In the genomic region with DNA sequence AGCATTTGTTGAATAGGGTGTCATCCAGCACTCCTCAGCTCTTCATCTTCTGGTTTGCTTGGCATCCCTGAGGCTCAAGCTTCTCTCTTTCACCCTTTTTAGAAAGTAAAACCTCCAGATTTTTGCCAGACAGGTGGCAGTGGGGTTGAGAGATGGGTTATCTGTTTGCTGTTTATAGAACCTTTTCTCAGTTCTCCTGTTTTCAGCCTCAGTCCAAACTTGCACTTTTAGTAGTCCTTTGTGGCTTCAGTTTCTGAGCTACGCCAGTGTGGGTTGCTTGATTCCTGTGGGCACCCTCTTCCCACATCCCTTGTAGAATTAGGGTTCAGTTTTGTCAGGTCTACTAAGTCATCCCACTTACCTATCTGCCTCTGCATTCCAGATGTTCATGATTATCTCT, we compare ENCODE assay signal across 23 cellular contexts.
DNase-seq lines count a peak whose midpoint lies in the region; ATAC-seq lines count a peak whose summit lies in the region.
"Had no signal": no experiment of that assay in that cellular context is flagged by ENCODE, and none has a peak within 500 bp of the region (broad histone marks: within the 10 kb centered on the region; RNA-seq: fewer than 3 reads in every experiment).

No MANE protein-coding gene starts in this region.

- no peaks in the 10 kb centered on the region for H3K9me3 Mint-ChIP-seq in activated naive CD8-positive, alpha-beta T cell treated with anti-CD3 and anti-CD28 coated beads, Interleukin-2, amount 50 U/mL, for 24 hours
- no peaks in the 10 kb centered on the region for H3K9me3 Mint-ChIP-seq in activated naive CD8-positive, alpha-beta T cell treated with anti-CD3 and anti-CD28 coated beads for 36 hours
- H3K9me3 Mint-ChIP-seq in stimulated activated naive B cell treated with anti-CD40 and anti-IgM and Interleukin-4, amounts not matched to agents 10 μg/mL and 1 μg/mL and 100 μg/mL, for 72 hours, result no peaks in the 10 kb centered on the region
- H3K9me3 Mint-ChIP-seq: central memory CD8-positive, alpha-beta T cell had no signal

- no peak for ATAC-seq in activated naive CD8-positive, alpha-beta T cell treated with anti-CD3 and anti-CD28 coated beads, Interleukin-2, amount 50 U/mL, for 24 hours
- ATAC-seq in GM21576 (IDR thresholded peaks at IDR 0.05; ENCODE audit: unreplicated experiment), result peak; percentile 70
- ATAC-seq in HG03432 (IDR thresholded peaks at IDR 0.05; ENCODE audit: unreplicated experiment), result peak; percentile 73
- ATAC-seq in stimulated activated naive B cell treated with anti-CD40 and anti-IgM and Interleukin-4, amounts not matched to agents 10 μg/mL and 1 μg/mL and 100 μg/mL, for 72 hours (replicated peaks), result peak; percentile 34 to 41
- no peak for ATAC-seq in GM21447 (IDR thresholded peaks at IDR 0.05; ENCODE audit: unreplicated experiment)
- ATAC-seq: right cardiac atrium had no signal

- H3K4me3 Mint-ChIP-seq in activated naive CD8-positive, alpha-beta T cell treated with anti-CD3 and anti-CD28 coated beads, Interleukin-2, amount 50 U/mL, for 24 hours, result no peak overlapping the region
- no peak overlapping the region for H3K4me3 Mint-ChIP-seq in activated naive CD8-positive, alpha-beta T cell treated with anti-CD3 and anti-CD28 coated beads for 36 hours
- H3K4me3 Mint-ChIP-seq in stimulated activated naive B cell treated with anti-CD40 and anti-IgM and Interleukin-4, amounts not matched to agents 10 μg/mL and 1 μg/mL and 100 μg/mL, for 72 hours, result no peak overlapping the region
- H3K4me3 Mint-ChIP-seq: central memory CD8-positive, alpha-beta T cell had no signal

- H3K27ac Mint-ChIP-seq in activated naive CD8-positive, alpha-beta T cell treated with anti-CD3 and anti-CD28 coated beads, Interleukin-2, amount 50 U/mL, for 24 hours, result peak overlapping the region; percentile 25
- no peak overlapping the region for H3K27ac Mint-ChIP-seq in activated naive CD8-positive, alpha-beta T cell treated with anti-CD3 and anti-CD28 coated beads for 36 hours
- H3K27ac Mint-ChIP-seq in stimulated activated naive B cell treated with anti-CD40 and anti-IgM and Interleukin-4, amounts not matched to agents 10 μg/mL and 1 μg/mL and 100 μg/mL, for 72 hours, result peak overlapping the region; percentile 39

- H3K27me3 Mint-ChIP-seq in activated naive CD8-positive, alpha-beta T cell treated with anti-CD3 and anti-CD28 coated beads, Interleukin-2, amount 50 U/mL, for 24 hours, result no peaks in the 10 kb centered on the region
- no peaks in the 10 kb centered on the region for H3K27me3 Mint-ChIP-seq in activated naive CD8-positive, alpha-beta T cell treated with anti-CD3 and anti-CD28 coated beads for 36 hours
- no peaks in the 10 kb centered on the region for H3K27me3 Mint-ChIP-seq in stimulated activated naive B cell treated with anti-CD40 and anti-IgM and Interleukin-4, amounts not matched to agents 10 μg/mL and 1 μg/mL and 100 μg/mL, for 72 hours
- H3K27me3 Mint-ChIP-seq: central memory CD8-positive, alpha-beta T cell had no signal

- H3K9me3 ChIP-seq in SJCRH30 (replicated peaks), result no peaks in the 10 kb centered on the region
- H3K9me3 ChIP-seq: BE2C, Peyer's patch, tibial nerve had no signal

- no peak overlapping the region for H3K4me3 ChIP-seq in SJCRH30
- H3K4me3 ChIP-seq: Peyer's patch, tibial nerve had no signal

- no peaks in the 10 kb centered on the region for H3K4me1 ChIP-seq in SJCRH30
- H3K4me1 ChIP-seq: BE2C, Peyer's patch, tibial nerve had no signal

- H3K4me1 Mint-ChIP-seq in activated naive CD8-positive, alpha-beta T cell treated with anti-CD3 and anti-CD28 coated beads, Interleukin-2, amount 50 U/mL, for 24 hours, result peaks cover 3% of the 10 kb centered on the region
- peaks cover 6% of the 10 kb centered on the region for H3K4me1 Mint-ChIP-seq in activated naive CD8-positive, alpha-beta T cell treated with anti-CD3 and anti-CD28 coated beads for 36 hours
- H3K4me1 Mint-ChIP-seq in stimulated activated naive B cell treated with anti-CD40 and anti-IgM and Interleukin-4, amounts not matched to agents 10 μg/mL and 1 μg/mL and 100 μg/mL, for 72 hours, result peaks cover 13 to 16% of the 10 kb centered on the region in 2 donors

- peaks cover 20% of the 10 kb centered on the region for H3K36me3 ChIP-seq in SJCRH30
- H3K36me3 ChIP-seq: BE2C had no signal

- H3K27me3 ChIP-seq in SJCRH30, result no peaks in the 10 kb centered on the region
- H3K27me3 ChIP-seq: BE2C, Peyer's patch, tibial nerve had no signal

- DNase-seq in activated naive CD8-positive, alpha-beta T cell treated with anti-CD3 and anti-CD28 coated beads, Interleukin-2, amount 50 U/mL, for 24 hours, result no peak
- no peak for DNase-seq in activated naive CD8-positive, alpha-beta T cell treated with anti-CD3 and anti-CD28 coated beads for 36 hours
- no peak for DNase-seq in stimulated activated naive B cell treated with anti-CD40 and anti-IgM and Interleukin-4, amounts not matched to agents 10 μg/mL and 1 μg/mL and 100 μg/mL, for 72 hours
- DNase-seq in SJCRH30 (no peak), NCI-H187 (lab: John Stamatoyannopoulos, UW) (no peak)
- DNase-seq: activated naive CD4-positive, alpha-beta T cell; anterior cingulate cortex; BE2C; DMS 273 treated with DMSO at 0.1 percent for 48 hours; effector CD4-positive, alpha-beta T cell; glutamatergic neuron; H7; NCI-H146; NCI-H2227 treated with DMSO at 0.1 percent for 48 hours; Peyer's patch; right cardiac atrium; stimulated activated naive CD4-positive, alpha-beta T cell; T-helper 9 cell had no signal

- no peak overlapping the region for H3K27ac ChIP-seq in SJCRH30
- H3K27ac ChIP-seq: Peyer's patch, tibial nerve had no signal

- H3K36me3 Mint-ChIP-seq in activated naive CD8-positive, alpha-beta T cell treated with anti-CD3 and anti-CD28 coated beads, Interleukin-2, amount 50 U/mL, for 24 hours (ENCODE audit: low read depth), result peaks cover 42% of the 10 kb centered on the region
- H3K36me3 Mint-ChIP-seq in activated naive CD8-positive, alpha-beta T cell treated with anti-CD3 and anti-CD28 coated beads for 36 hours, result peaks cover 29% of the 10 kb centered on the region
- H3K36me3 Mint-ChIP-seq in stimulated activated naive B cell treated with anti-CD40 and anti-IgM and Interleukin-4, amounts not matched to agents 10 μg/mL and 1 μg/mL and 100 μg/mL, for 72 hours, result peaks cover 31 to 54% of the 10 kb centered on the region in 2 donors

Comparison
In these comparisons a context has a peak if more than half of its experiments do, and no peak if none do; other contexts are left out.
1. ATAC-seq: peak in GM21576 (single experiment), HG03432 (single experiment) and stimulated activated naive B cell treated with anti-CD40 and anti-IgM and Interleukin-4, amounts not matched to agents 10 μg/mL and 1 μg/mL and 100 μg/mL, for 72 hours (2 of 2); none in activated naive CD8-positive, alpha-beta T cell treated with anti-CD3 and anti-CD28 coated beads, Interleukin-2, amount 50 U/mL, for 24 hours (single experiment) and GM21447 (single experiment).